20 cellular contexts compared by ENCODE assay signal in genomic region chr2:79903601-79904000, GRCh38.
DNase-seq lines count a peak whose midpoint lies in the region; ATAC-seq and TF ChIP-seq lines count a peak whose summit lies in the region.
"Had no signal": no experiment of that assay in that cellular context is flagged by ENCODE, and none has a peak within 500 bp of the region (broad histone marks: within the 10 kb centered on the region; RNA-seq: fewer than 3 reads in every experiment).

No MANE protein-coding gene starts in this region.

- no peaks in the 10 kb centered on the region for H3K79me1 ChIP-seq in neuronal stem cell (ENCODE audit: low read depth, low read length)

- peak overlapping the region; percentile 25 for H3K9ac ChIP-seq in neuronal stem cell (ENCODE audit: low read depth, low read length, poor library complexity)
- H3K9ac ChIP-seq: BLaER1 treated with 17β-estradiol and CSF1 and Interleukin-3, amounts not matched to agents 10 nM and 100 nM had no signal

- no peak overlapping the region for H2AFZ ChIP-seq in GM23338
- H2AFZ ChIP-seq in neuronal stem cell (ENCODE audit: low read length) = no peak overlapping the region

- CTCF ChIA-PET in WTC11 (lab: Charles Lee) = no interaction called here

- no peak overlapping the region for H2BK120ac ChIP-seq in neuronal stem cell (ENCODE audit: low read depth, low read length)

- H3K36me3 ChIP-seq in GM23338 (ENCODE audit: insufficient read depth) (no peaks in the 10 kb centered on the region), neuronal stem cell (replicated peaks in 1 of 2; ENCODE audit: control insufficient read depth in 2 of 2, insufficient read depth in 2 of 2, low read length in 2 of 2) (no peaks in the 10 kb centered on the region)
- H3K36me3 ChIP-seq: BLaER1 treated with 17β-estradiol and CSF1 and Interleukin-3, amounts not matched to agents 10 nM and 100 nM had no signal

- DNase-seq in GM23338 (ENCODE audit: low spot score) (no peak), WTC11 (ENCODE audit: low spot score) (no peak), iPS-NIHi7 (ENCODE audit: extremely low spot score) (peak; percentile 15), neuronal stem cell (ENCODE audit: low spot score) (no peak), NCI-H226 (no peak)
- DNase-seq: AML-193; Caco-2; Calu3; CD4-positive, alpha-beta T cell; CD8-positive, alpha-beta T cell; DMS79 treated with DMSO at 0.1 percent for 48 hours; GF-D8 had no signal

- H3K4me3 Mint-ChIP-seq in GM23338 (no peak overlapping the region), WTC11 (no peak overlapping the region)
- H3K4me3 Mint-ChIP-seq in activated T-helper 17 cell treated with anti-CD3 and anti-CD28 coated beads, Interleukin-2, amount 50 U/mL, for 72 hours = no peak overlapping the region
- H3K4me3 Mint-ChIP-seq: B cell; CD4-positive, alpha-beta T cell; CD8-positive, alpha-beta T cell had no signal

- no peak overlapping the region for H2BK15ac ChIP-seq in neuronal stem cell (ENCODE audit: low read length)

- H3K4me1 ChIP-seq in GM23338 (ENCODE audit: insufficient read depth) (no peaks in the 10 kb centered on the region; the same call in 1 of the 2 replicates), neuronal stem cell (ENCODE audit: control insufficient read depth in 2 of 2, insufficient read depth in 1 of 2, low read depth in 1 of 2, low read length in 2 of 2) (no peaks in the 10 kb centered on the region)
- H3K4me1 ChIP-seq: A549, Caco-2 had no signal

- H3F3A ChIP-seq in GM23338 (replicated peaks; ENCODE audit: low read depth) = no peaks in the 10 kb centered on the region

- WGBS in neuronal stem cell (ENCODE audit: extremely low coverage in 2 of 2, insufficient read length in 2 of 2, insufficient replicate concordance in 1 of 2), 2 donors = no CpG with 5 or more reads among the region's 4 CpGs

- H2AK5ac ChIP-seq in neuronal stem cell (ENCODE audit: low read depth, low read length) = no peak overlapping the region

- H3K27me3 ChIP-seq in GM23338 (ENCODE audit: insufficient read depth) (no peaks in the 10 kb centered on the region), neuronal stem cell (ENCODE audit: control insufficient read depth in 3 of 3, insufficient read depth in 3 of 3, low read depth in 1 of 3, low read length in 3 of 3) (no peaks in the 10 kb centered on the region)
- H3K27me3 ChIP-seq: BLaER1 treated with 17β-estradiol and CSF1 and Interleukin-3, amounts not matched to agents 10 nM and 100 nM had no signal

- peak; percentile 40; the same call in 1 of the 3 replicates for ATAC-seq in GM23338
- ATAC-seq in WTC11 = peak; percentile 66
- ATAC-seq in GM19397 (IDR thresholded peaks at IDR 0.05; ENCODE audit: unreplicated experiment) = no peak
- ATAC-seq in activated T-helper 17 cell treated with anti-CD3 and anti-CD28 coated beads, Interleukin-2, amount 50 U/mL, for 72 hours (replicated peaks) = no peak
- no peak for ATAC-seq in HG03280 (IDR thresholded peaks at IDR 0.05; ENCODE audit: unreplicated experiment)
- ATAC-seq: A549; CD8-positive, alpha-beta T cell had no signal

- no peak overlapping the region for H3K4me2 ChIP-seq in GM23338
- no peak overlapping the region for H3K4me2 ChIP-seq in neuronal stem cell (ENCODE audit: insufficient read depth, low read length, poor library complexity, severe bottlenecking)
- H3K4me2 ChIP-seq: A549; BLaER1 treated with 17β-estradiol and CSF1 and Interleukin-3, amounts not matched to agents 10 nM and 100 nM had no signal

- no peak overlapping the region for H3K14ac ChIP-seq in neuronal stem cell (ENCODE audit: low read length)

- no peak for TF ChIP-seq CTCF in GM23338 (conservative IDR thresholded peaks at IDR 0.05; ENCODE audit: low read depth in 2 of 2)
- no peak for TF ChIP-seq CTCF in WTC11 (IDR thresholded peaks at IDR 0.05)

- H3K4me3 ChIP-seq in GM23338 (no peak overlapping the region), neuronal stem cell (ENCODE audit: low read length in 2 of 2) (no peak overlapping the region)
- H3K4me3 ChIP-seq: A549; BLaER1 treated with 17β-estradiol and CSF1 and Interleukin-3, amounts not matched to agents 10 nM and 100 nM had no signal

- H3K9me3 ChIP-seq in neuronal stem cell (replicated peaks in 1 of 2; ENCODE audit: control insufficient read depth in 2 of 2, insufficient read depth in 1 of 2, low read depth in 1 of 2, low read length in 2 of 2) = no peaks in the 10 kb centered on the region
- H3K9me3 ChIP-seq: A549; BLaER1 treated with 17β-estradiol and CSF1 and Interleukin-3, amounts not matched to agents 10 nM and 100 nM; Caco-2 had no signal

- no peak overlapping the region for H3K23ac ChIP-seq in neuronal stem cell (ENCODE audit: low read depth, low read length, poor library complexity)

- no peaks in the 10 kb centered on the region for H3K9me2 ChIP-seq in GM23338 (ENCODE audit: insufficient read depth)

- no peaks in the 10 kb centered on the region for H3K9me3 Mint-ChIP-seq in GM23338
- no peaks in the 10 kb centered on the region for H3K9me3 Mint-ChIP-seq in WTC11
- H3K9me3 Mint-ChIP-seq in activated T-helper 17 cell treated with anti-CD3 and anti-CD28 coated beads, Interleukin-2, amount 50 U/mL, for 72 hours = peaks cover 8% of the 10 kb centered on the region
- H3K9me3 Mint-ChIP-seq: CD4-positive, alpha-beta T cell had no signal

- no peak overlapping the region for H4K91ac ChIP-seq in neuronal stem cell (ENCODE audit: low read depth, low read length, poor library complexity)

- H3K27me3 Mint-ChIP-seq in GM23338 (ENCODE audit: insufficient read depth, low read depth, poor library complexity) (peaks cover under 1% of the 10 kb centered on the region), WTC11 (ENCODE audit: low read depth) (no peaks in the 10 kb centered on the region)
- H3K27me3 Mint-ChIP-seq in activated T-helper 17 cell treated with anti-CD3 and anti-CD28 coated beads, Interleukin-2, amount 50 U/mL, for 72 hours = no peaks in the 10 kb centered on the region
- H3K27me3 Mint-ChIP-seq: B cell had no signal

- H2BK12ac ChIP-seq in neuronal stem cell (ENCODE audit: low read length) = no peak overlapping the region

- no peak overlapping the region for H2BK5ac ChIP-seq in neuronal stem cell (ENCODE audit: low read length)

- H3K27ac Mint-ChIP-seq in GM23338 = no peak overlapping the region
- H3K27ac Mint-ChIP-seq in WTC11 = no peak overlapping the region
- no peak overlapping the region for H3K27ac Mint-ChIP-seq in activated T-helper 17 cell treated with anti-CD3 and anti-CD28 coated beads, Interleukin-2, amount 50 U/mL, for 72 hours
- H3K27ac Mint-ChIP-seq: B cell; CD4-positive, alpha-beta T cell; CD8-positive, alpha-beta T cell had no signal

- H4K8ac ChIP-seq in neuronal stem cell (ENCODE audit: low read depth, low read length) = no peak overlapping the region

- H3K18ac ChIP-seq in neuronal stem cell (ENCODE audit: low read length) = no peak overlapping the region

- H3K4me1 Mint-ChIP-seq in GM23338 (peaks cover 6% of the 10 kb centered on the region), WTC11 (peaks cover 8% of the 10 kb centered on the region)
- H3K4me1 Mint-ChIP-seq in activated T-helper 17 cell treated with anti-CD3 and anti-CD28 coated beads, Interleukin-2, amount 50 U/mL, for 72 hours = no peaks in the 10 kb centered on the region
- H3K4me1 Mint-ChIP-seq: B cell had no signal

- no peaks in the 10 kb centered on the region for H4K20me1 ChIP-seq in GM23338 (replicated peaks; ENCODE audit: insufficient read depth)
- H4K20me1 ChIP-seq: BLaER1 treated with 17β-estradiol and CSF1 and Interleukin-3, amounts not matched to agents 10 nM and 100 nM had no signal

- H3K27ac ChIP-seq in GM23338 (ENCODE audit: low read depth) (no peak overlapping the region), neuronal stem cell (replicated peaks; ENCODE audit: low read length) (no peak overlapping the region)
- H3K27ac ChIP-seq: 22Rv1; A549; BLaER1 treated with 17β-estradiol and CSF1 and Interleukin-3, amounts not matched to agents 10 nM and 100 nM; C4-2B had no signal

- no peaks in the 10 kb centered on the region for H3K79me2 ChIP-seq in GM23338 (replicated peaks; ENCODE audit: insufficient read depth)

- POLR2A ChIA-PET in WTC11 (lab: Charles Lee) = no interaction called here

- H3K36me3 Mint-ChIP-seq in GM23338 (ENCODE audit: low read depth) (no peaks in the 10 kb centered on the region), WTC11 (no peaks in the 10 kb centered on the region)
- no peaks in the 10 kb centered on the region for H3K36me3 Mint-ChIP-seq in activated T-helper 17 cell treated with anti-CD3 and anti-CD28 coated beads, Interleukin-2, amount 50 U/mL, for 72 hours (ENCODE audit: low read depth)
- H3K36me3 Mint-ChIP-seq: CD8-positive, alpha-beta T cell had no signal

- H3K4ac ChIP-seq in neuronal stem cell (ENCODE audit: low read length) = no peak overlapping the region

TF ChIP-seq in GM23338, 12 proteins besides CTCF, POLR2A, EP300 and RAD21 (continues in another document):
- TF ChIP-seq POLR2AphosphoS5 (IDR thresholded peaks at IDR 0.05; ENCODE audit: low read depth) (no peak), EZH2phosphoT487 (IDR thresholded peaks at IDR 0.05; ENCODE audit: unreplicated experiment) (no peak), JUNB (IDR thresholded peaks at IDR 0.05; ENCODE audit: unreplicated experiment) (no peak), STAT1 (IDR thresholded peaks at IDR 0.05; ENCODE audit: unreplicated experiment) (no peak)

TF ChIP-seq in WTC11, 78 proteins besides CTCF, POLR2A, EP300 and RAD21 (continues in another document):
- TF ChIP-seq, protein P1, sequence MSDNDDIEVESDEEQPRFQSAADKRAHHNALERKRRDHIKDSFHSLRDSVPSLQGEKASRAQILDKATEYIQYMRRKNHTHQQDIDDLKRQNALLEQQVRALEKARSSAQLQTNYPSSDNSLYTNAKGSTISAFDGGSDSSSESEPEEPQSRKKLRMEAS (CRISPR knock-in tag; IDR thresholded peaks at IDR 0.05) = no peak
- no peak for TF ChIP-seq NFYB (CRISPR knock-in tag; conservative IDR thresholded peaks at IDR 0.05; ENCODE audit: low read depth)
- no peak for TF ChIP-seq NR2C2 (CRISPR knock-in tag; IDR thresholded peaks at IDR 0.05)
- no peak for TF ChIP-seq JAZF1 (CRISPR knock-in tag; IDR thresholded peaks at IDR 0.05)
- TF ChIP-seq GTF2I (CRISPR knock-in tag; conservative IDR thresholded peaks at IDR 0.05) = no peak
- TF ChIP-seq, protein P2, sequence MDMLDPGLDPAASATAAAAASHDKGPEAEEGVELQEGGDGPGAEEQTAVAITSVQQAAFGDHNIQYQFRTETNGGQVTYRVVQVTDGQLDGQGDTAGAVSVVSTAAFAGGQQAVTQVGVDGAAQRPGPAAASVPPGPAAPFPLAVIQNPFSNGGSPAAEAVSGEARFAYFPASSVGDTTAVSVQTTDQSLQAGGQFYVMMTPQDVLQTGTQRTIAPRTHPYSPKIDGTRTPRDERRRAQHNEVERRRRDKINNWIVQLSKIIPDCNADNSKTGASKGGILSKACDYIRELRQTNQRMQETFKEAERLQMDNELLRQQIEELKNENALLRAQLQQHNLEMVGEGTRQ (CRISPR knock-in tag; IDR thresholded peaks at IDR 0.05) = no peak
- TF ChIP-seq, protein P3, sequence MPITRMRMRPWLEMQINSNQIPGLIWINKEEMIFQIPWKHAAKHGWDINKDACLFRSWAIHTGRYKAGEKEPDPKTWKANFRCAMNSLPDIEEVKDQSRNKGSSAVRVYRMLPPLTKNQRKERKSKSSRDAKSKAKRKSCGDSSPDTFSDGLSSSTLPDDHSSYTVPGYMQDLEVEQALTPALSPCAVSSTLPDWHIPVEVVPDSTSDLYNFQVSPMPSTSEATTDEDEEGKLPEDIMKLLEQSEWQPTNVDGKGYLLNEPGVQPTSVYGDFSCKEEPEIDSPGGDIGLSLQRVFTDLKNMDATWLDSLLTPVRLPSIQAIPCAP (CRISPR knock-in tag; IDR thresholded peaks at IDR 0.05) = no peak

Comparison
In these comparisons a context has a peak if more than half of its experiments do, and no peak if none do; other contexts are left out.
1. ATAC-seq: peak in GM23338 (single experiment) and WTC11 (single experiment); none in GM19397 (single experiment), activated T-helper 17 cell treated with anti-CD3 and anti-CD28 coated beads, Interleukin-2, amount 50 U/mL, for 72 hours (single experiment) and HG03280 (single experiment).